ENCODE assay signal across 17 cellular contexts in the genomic region with DNA sequence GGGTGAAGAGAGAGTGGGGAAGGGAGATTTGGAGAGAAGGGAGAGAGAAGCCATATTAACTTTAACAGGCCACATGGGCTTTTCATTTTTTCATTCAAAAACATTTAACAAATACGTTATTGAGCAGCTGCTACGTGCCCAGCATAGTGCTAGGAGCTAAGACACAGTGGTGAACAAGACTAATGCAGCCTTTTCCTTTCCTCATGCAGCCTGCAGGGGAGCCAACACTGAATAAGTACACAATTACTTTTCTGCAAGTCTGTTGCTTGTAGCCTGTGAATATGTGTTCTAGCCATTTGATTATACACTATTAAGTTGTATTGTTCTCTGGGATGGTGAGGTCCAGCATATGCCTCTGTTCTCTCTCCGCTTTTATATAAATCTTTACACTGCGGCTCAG. TPM values are rescaled to one million over a fixed set of nuclear protein-coding genes. Genes with fewer than 3 reads are reported as not detected.
DNase-seq lines count a peak whose midpoint lies in the region; ATAC-seq, FAIRE-seq and TF ChIP-seq lines count a peak whose summit lies in the region.
"Had no signal": no experiment of that assay in that cellular context is flagged by ENCODE, and none has a peak within 500 bp of the region (broad histone marks: within the 10 kb centered on the region; RNA-seq: fewer than 3 reads in every experiment).

No MANE protein-coding gene starts in this region.

- no peaks in the 10 kb centered on the region for H4K20me1 ChIP-seq in OCI-LY1 (ENCODE audit: insufficient read depth, low read length)

- no peak overlapping the region for H3K9ac ChIP-seq in OCI-LY1 (ENCODE audit: low read length)

- H3K79me2 ChIP-seq in OCI-LY1 (ENCODE audit: insufficient read depth, low read length): no peaks in the 10 kb centered on the region

- H3K27ac Mint-ChIP-seq in activated T-cell treated with anti-CD3 and anti-CD28 coated beads, Interleukin-2, amount 50 U/mL, for 72 hours: peak overlapping the region; percentile 68
- H3K27ac Mint-ChIP-seq in progenitor cell of endocrine pancreas: peak overlapping the region; percentile 53

- H3K36me3 Mint-ChIP-seq in activated T-cell treated with anti-CD3 and anti-CD28 coated beads, Interleukin-2, amount 50 U/mL, for 72 hours (ENCODE audit: insufficient read depth in 2 of 2): peaks cover 2% of the 10 kb centered on the region in 2 donors
- H3K36me3 Mint-ChIP-seq in progenitor cell of endocrine pancreas (ENCODE audit: insufficient read depth): peaks cover 2% of the 10 kb centered on the region

- H3K4me2 ChIP-seq in OCI-LY1 (ENCODE audit: low read length): no peak overlapping the region

- no peaks in the 10 kb centered on the region for H3K27me3 Mint-ChIP-seq in activated T-cell treated with anti-CD3 and anti-CD28 coated beads, Interleukin-2, amount 50 U/mL, for 72 hours (ENCODE audit: low read depth)
- no peaks in the 10 kb centered on the region for H3K27me3 Mint-ChIP-seq in progenitor cell of endocrine pancreas

- no peaks in the 10 kb centered on the region for H3K9me3 ChIP-seq in OCI-LY1 (ENCODE audit: low read length)
- H3K9me3 ChIP-seq: ascending aorta, gastrocnemius medialis, stomach had no signal

- H3K4me1 Mint-ChIP-seq in activated T-cell treated with anti-CD3 and anti-CD28 coated beads, Interleukin-2, amount 50 U/mL, for 72 hours (ENCODE audit: low read depth): peaks cover 33% of the 10 kb centered on the region
- peaks cover 10% of the 10 kb centered on the region for H3K4me1 Mint-ChIP-seq in progenitor cell of endocrine pancreas (ENCODE audit: low read depth)

- no peak for ATAC-seq in activated T-cell treated with anti-CD3 and anti-CD28 coated beads, Interleukin-2, amount 50 U/mL, for 72 hours (replicated peaks in 1 of 2)
- no peak for ATAC-seq in GM18873 (IDR thresholded peaks at IDR 0.05; ENCODE audit: low FRiP score, unreplicated experiment)
- ATAC-seq in GM19023 (IDR thresholded peaks at IDR 0.05; ENCODE audit: unreplicated experiment): no peak
- ATAC-seq: gastrocnemius medialis had no signal

- TF ChIP-seq CTCF in OCI-LY1 (IDR thresholded peaks at IDR 0.05; ENCODE audit: low read length) (peak; percentile 28; the same call in 1 of the 2 replicates), bronchial epithelial cell (IDR thresholded peaks at IDR 0.05; ENCODE audit: insufficient read depth, low read length, severe bottlenecking) (peak; percentile 3), progenitor cell of endocrine pancreas (IDR thresholded peaks at IDR 0.05; ENCODE audit: unreplicated experiment) (peak; percentile 8)

- peaks cover 27% of the 10 kb centered on the region for H3K4me1 ChIP-seq in OCI-LY1 (ENCODE audit: insufficient read depth, low read length, severe bottlenecking)

- peak overlapping the region; percentile 92 for H2AFZ ChIP-seq in OCI-LY1 (ENCODE audit: low read length)

- H3K9me2 ChIP-seq in OCI-LY1 (ENCODE audit: low read depth, low read length): no peaks in the 10 kb centered on the region

- no peak for FAIRE-seq in bronchial epithelial cell (lab: Jason Lieb, UNC)
- FAIRE-seq: islet of Langerhans, RCC 7860 had no signal

- 0 out of 2 replicates have a peak, but pooled peaks cover 2% of the 10 kb centered on the region for H3F3A ChIP-seq in OCI-LY1 (ENCODE audit: insufficient read depth, low read length)

- H3K4me3 ChIP-seq in OCI-LY1 (ENCODE audit: low read depth, low read length, poor library complexity, severe bottlenecking) (no peak overlapping the region), bronchial epithelial cell (ENCODE audit: low read depth, low read length) (no peak overlapping the region)
- H3K4me3 ChIP-seq: ascending aorta, gastrocnemius medialis, stomach had no signal

- DNase-seq in activated T-cell treated with anti-CD3 and anti-CD28 coated beads, Interleukin-2, amount 50 U/mL, for 72 hours: peak in 1 of 2 donors; percentile 6
- no peak for DNase-seq in activated T-cell treated with anti-CD3 and anti-CD28 coated beads, Interleukin-2, amount 50 U/mL, for 48 hours
- DNase-seq in bronchial epithelial cell (ENCODE audit: low read depth) (no peak), progenitor cell of endocrine pancreas (ENCODE audit: low spot score, unreplicated experiment) (no peak), AG08396 (ENCODE audit: low spot score) (no peak)
- DNase-seq: effector memory CD4-positive, alpha-beta T cell; gastrocnemius medialis; HFFc6; NCI-H345; stomach; T1000 had no signal

- no peaks in the 10 kb centered on the region for H3K27me3 ChIP-seq in OCI-LY1 (ENCODE audit: insufficient read depth, low read length)
- H3K27me3 ChIP-seq in bronchial epithelial cell (ENCODE audit: control insufficient read depth, insufficient read depth, low read length): no peaks in the 10 kb centered on the region
- H3K27me3 ChIP-seq: ascending aorta, gastrocnemius medialis, stomach had no signal

- peaks cover 11% of the 10 kb centered on the region; the same call in 1 of the 2 replicates for H3K36me3 ChIP-seq in OCI-LY1 (ENCODE audit: insufficient read depth, low read length)
- no peaks in the 10 kb centered on the region for H3K36me3 ChIP-seq in bronchial epithelial cell (ENCODE audit: control insufficient read depth, insufficient read depth, low read length)
- H3K36me3 ChIP-seq: gastrocnemius medialis had no signal

- H3K4me3 Mint-ChIP-seq in activated T-cell treated with anti-CD3 and anti-CD28 coated beads, Interleukin-2, amount 50 U/mL, for 72 hours: peak overlapping the region; percentile 92 to 97
- H3K4me3 Mint-ChIP-seq in progenitor cell of endocrine pancreas (ENCODE audit: low read depth): no peak overlapping the region
- H3K4me3 Mint-ChIP-seq: HFFc6 had no signal

- no peak overlapping the region for H3K27ac ChIP-seq in OCI-LY1 (ENCODE audit: low read depth, low read length, poor library complexity, severe bottlenecking)
- H3K27ac ChIP-seq: ascending aorta, gastrocnemius medialis, stomach had no signal

- no peaks in the 10 kb centered on the region for H3K9me3 Mint-ChIP-seq in activated T-cell treated with anti-CD3 and anti-CD28 coated beads, Interleukin-2, amount 50 U/mL, for 72 hours
- no peaks in the 10 kb centered on the region for H3K9me3 Mint-ChIP-seq in progenitor cell of endocrine pancreas (ENCODE audit: low read depth)
- H3K9me3 Mint-ChIP-seq: HFFc6 had no signal

RNA-seq across cellular contexts. Expression of a gene that starts 1.9 kb away (rescaled TPM):
- total RNA-seq in activated T-cell treated with anti-CD3 and anti-CD28 coated beads, Interleukin-2, amount 50 U/mL, for 72 hours: 10 to 100 TPM; 25.9 to 37.1 TPM
- 9.7 and 15.7 TPM in 2 replicates for total RNA-seq in bronchial epithelial cell
- 24.4 and 26.4 TPM in 2 replicates for total RNA-seq in progenitor cell of endocrine pancreas

RNA-seq across cellular contexts. Expression of a gene that starts 36.2 kb away (rescaled TPM):
- 10 to 100 TPM; 39.3 to 49.5 TPM for total RNA-seq in activated T-cell treated with anti-CD3 and anti-CD28 coated beads, Interleukin-2, amount 50 U/mL, for 72 hours
- total RNA-seq in bronchial epithelial cell: 54.0 and 120 TPM in 2 replicates
- total RNA-seq in progenitor cell of endocrine pancreas: 35.8 and 43.3 TPM in 2 replicates
